In genomic region chr4:128558896-128559669, GRCh38 we compare ENCODE assay signal across 1 cellular context.
TF ChIP-seq lines count a peak whose summit lies in the region.

No MANE protein-coding gene starts in this region.

TF ChIP-seq in IMR-90, 13 proteins besides CTCF, POLR2A, EP300 and RAD21 (continued from another document):
- TF ChIP-seq ELK1 (IDR thresholded peaks at IDR 0.05; ENCODE audit: borderline replicate concordance, low read depth, low read length): no peak
- TF ChIP-seq CHD1 (IDR thresholded peaks at IDR 0.05; ENCODE audit: low read depth, low read length): no peak
- no peak for TF ChIP-seq SMC3 (IDR thresholded peaks at IDR 0.05; ENCODE audit: low read depth, low read length)
- no peak for TF ChIP-seq MAFK (IDR thresholded peaks at IDR 0.05; ENCODE audit: low read depth, low read length)
- TF ChIP-seq USF2 (IDR thresholded peaks at IDR 0.05; ENCODE audit: low read depth, low read length): no peak
- TF ChIP-seq MAZ (IDR thresholded peaks at IDR 0.05; ENCODE audit: borderline replicate concordance, low read depth, low read length): no peak
- TF ChIP-seq MXI1 (IDR thresholded peaks at IDR 0.05; ENCODE audit: borderline replicate concordance, low read depth, low read length): no peak
- TF ChIP-seq CEBPB (IDR thresholded peaks at IDR 0.05; ENCODE audit: low read depth, low read length): no peak
- TF ChIP-seq RCOR1 (IDR thresholded peaks at IDR 0.05; ENCODE audit: insufficient replicate concordance, low read length): no peak
- TF ChIP-seq BHLHE40 (IDR thresholded peaks at IDR 0.05; ENCODE audit: low read depth, low read length): no peak
- no peak for TF ChIP-seq NFE2L2 (IDR thresholded peaks at IDR 0.05; ENCODE audit: low read depth, low read length)
- no peak for TF ChIP-seq RFX5 (IDR thresholded peaks at IDR 0.05; ENCODE audit: low read depth, low read length)
